Comparison of ENCODE assay signal across 8 cellular contexts in the genomic region with DNA sequence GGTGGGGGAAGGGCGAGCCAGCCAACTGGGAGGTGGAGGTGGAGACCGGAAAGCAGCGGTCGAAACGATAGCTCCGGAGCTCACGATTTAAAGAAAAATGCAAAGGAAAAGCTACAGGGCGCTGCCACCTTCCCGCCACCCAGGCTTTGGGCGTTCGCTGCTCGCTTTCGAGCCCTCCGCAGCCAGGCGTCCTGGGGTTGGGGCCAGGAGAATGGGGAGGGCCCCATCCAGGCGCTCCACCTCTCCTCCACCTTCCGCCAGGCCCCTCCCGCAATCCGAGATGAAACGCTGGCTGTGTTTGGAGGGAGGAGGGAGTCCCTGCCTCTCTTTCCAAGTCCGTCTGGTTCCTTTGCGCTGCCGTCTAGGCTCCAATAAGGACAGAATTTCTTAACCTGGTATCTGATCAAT. TPM values are rescaled to one million over a fixed set of nuclear protein-coding genes. Genes with fewer than 3 reads are reported as not detected.
DNase-seq lines count a peak whose midpoint lies in the region; ATAC-seq and TF ChIP-seq lines count a peak whose summit lies in the region.

No MANE protein-coding gene starts in this region.

- H3K9me3 ChIP-seq in gastroesophageal sphincter (no peaks in the 10 kb centered on the region), neutrophil (no peaks in the 10 kb centered on the region)

- no peaks in the 10 kb centered on the region for H3K9me3 Mint-ChIP-seq in activated B cell treated with CpG ODN at 0.5 μM for 24 hours

- peaks cover 36% of the 10 kb centered on the region for H3K4me1 Mint-ChIP-seq in activated B cell treated with CpG ODN at 0.5 μM for 24 hours

- H3K27ac ChIP-seq in gastroesophageal sphincter, result peak overlapping the region; percentile 30 to 89 (median 84)
- peak overlapping the region; percentile 83 for H3K27ac ChIP-seq in neutrophil

- H3K36me3 ChIP-seq in gastroesophageal sphincter (no peaks in the 10 kb centered on the region), neutrophil (no peaks in the 10 kb centered on the region)

- POLR2A ChIA-PET in activated B cell treated with CpG ODN at 0.5 μM for 24 hours (lab: Charles Lee), result interaction anchor here (0.6 to 6.8 kb wide), 32 partner anchors 11 to 361 kb away, joined by 3 to 123 read pairs (median 4); a partner anchor contains a TSS

- TF ChIP-seq POLR2A in gastroesophageal sphincter (IDR thresholded peaks at IDR 0.05), result no peak

- in situ Hi-C loops in Caki2 (cut with HindIII; ENCODE audit: low pct_unique_long_range_greater_than_20kb, low sequenced_read_pairs), result no loop called here

- H3K4me3 ChIP-seq in gastroesophageal sphincter (peak overlapping the region; percentile 30 to 68), neutrophil (ENCODE audit: low read depth in 1 of 2, low read length in 1 of 2) (peak overlapping the region; percentile 69 to 76)

- peak; percentile 85 for DNase-seq in Caki2 (ENCODE audit: low read depth)
- DNase-seq in NCI-H146 (lab: John Stamatoyannopoulos, UW), result peak; percentile 87
- DNase-seq in activated B cell treated with CpG ODN at 0.5 μM for 24 hours, result no peak
- no peak for DNase-seq in epidermal melanocyte (ENCODE audit: insufficient read length, low spot score)

- peak overlapping the region; percentile 80 for H3K27ac Mint-ChIP-seq in activated B cell treated with CpG ODN at 0.5 μM for 24 hours

- no peaks in the 10 kb centered on the region for H3K27me3 ChIP-seq in gastroesophageal sphincter
- H3K27me3 ChIP-seq in neutrophil, result peaks cover 31% of the 10 kb centered on the region

- ATAC-seq in GM21528 (IDR thresholded peaks at IDR 0.05; ENCODE audit: low FRiP score, unreplicated experiment) (peak; percentile 8), activated B cell treated with CpG ODN at 0.5 μM for 24 hours (ENCODE audit: low read depth) (peak; percentile 22), gastroesophageal sphincter (peak; percentile 48), HG03469 (IDR thresholded peaks at IDR 0.05; ENCODE audit: unreplicated experiment) (no peak)

- TF ChIP-seq CTCF in activated B cell treated with CpG ODN at 0.5 μM for 24 hours (IDR thresholded peaks at IDR 0.05), result no peak
- no peak for TF ChIP-seq CTCF in gastroesophageal sphincter (IDR thresholded peaks at IDR 0.05)
- TF ChIP-seq CTCF in neutrophil (IDR thresholded peaks at IDR 0.05), result no peak

- peak overlapping the region; percentile 88 for H3K4me3 Mint-ChIP-seq in activated B cell treated with CpG ODN at 0.5 μM for 24 hours

- H3K36me3 Mint-ChIP-seq in activated B cell treated with CpG ODN at 0.5 μM for 24 hours (ENCODE audit: low read depth), result peaks cover 32% of the 10 kb centered on the region

- WGBS in gastroesophageal sphincter (ENCODE audit: low coverage in 1 of 2), 2 donors, result 0 to 2% methylated on average over 8 to 19 of the region's 23 CpGs

- CTCF ChIA-PET in activated B cell treated with CpG ODN at 0.5 μM for 24 hours (lab: Charles Lee), result interaction anchor here (0.8 to 5.1 kb wide), 12 partner anchors 107 to 501 kb away, joined by 3 to 100 read pairs (median 4); a partner anchor contains a TSS

- H3K4me1 ChIP-seq in gastroesophageal sphincter (peaks cover 0 to 48% (median 14%) of the 10 kb centered on the region in 3 donors), neutrophil (ENCODE audit: control insufficient read depth in 1 of 2, insufficient read depth in 1 of 2, low read depth in 1 of 2, low read length in 1 of 2) (peaks cover 46 to 48% of the 10 kb centered on the region in 2 experiments)

- peaks cover 18% of the 10 kb centered on the region for H3K27me3 Mint-ChIP-seq in activated B cell treated with CpG ODN at 0.5 μM for 24 hours

- TF ChIP-seq EP300 in gastroesophageal sphincter (IDR thresholded peaks at IDR 0.05), result no peak

- intact Hi-C loops in activated B cell treated with CpG ODN at 0.5 μM for 24 hours (cut with micrococcal nuclease), result loop anchor here (1.0 to 5.0 kb wide), 11 partner anchors 81 to 1034 kb away; a partner anchor contains a TSS

RNA-seq across cellular contexts. Expression of a gene that starts 0.5 kb away (rescaled TPM):
- total RNA-seq in Caki2 (2014; rRNA removed; shearing (Covaris generic); ENCODE audit: low replicate concordance), result 6.0 and 6.3 TPM in 2 replicates
- 68.6 and 73.0 TPM in 2 replicates for total RNA-seq in activated B cell treated with CpG ODN at 0.5 μM for 24 hours
- total RNA-seq in gastroesophageal sphincter, result 10 to 100 TPM in 1 of 4 donors, 1 to 10 TPM in 3; 4.1 to 11.0 (median 7.5) TPM

Comparison
In these comparisons a context has a peak if more than half of its experiments do, and no peak if none do; other contexts are left out.
1. DNase-seq: peak in Caki2 (single experiment) and NCI-H146 (single experiment); none in activated B cell treated with CpG ODN at 0.5 μM for 24 hours (single experiment) and epidermal melanocyte (single experiment).